2 cellular contexts compared by ENCODE assay signal in genomic region chr13:66915596-66916185, GRCh38.
TF ChIP-seq lines count a peak whose summit lies in the region.

No MANE protein-coding gene starts in this region.

TF ChIP-seq in GM23338, 12 proteins besides CTCF, POLR2A, EP300 and RAD21:
- TF ChIP-seq ZNF331 (CRISPR knock-in tag; IDR thresholded peaks at IDR 0.05; ENCODE audit: low read depth), result no peak
- TF ChIP-seq STAT1 (IDR thresholded peaks at IDR 0.05; ENCODE audit: unreplicated experiment), result no peak
- no peak for TF ChIP-seq POLR2AphosphoS5 (IDR thresholded peaks at IDR 0.05; ENCODE audit: low read depth)
- TF ChIP-seq ZNF114 (CRISPR knock-in tag; IDR thresholded peaks at IDR 0.05), result no peak
- TF ChIP-seq REST (IDR thresholded peaks at IDR 0.05; ENCODE audit: unreplicated experiment), result no peak
- no peak for TF ChIP-seq JUNB (IDR thresholded peaks at IDR 0.05; ENCODE audit: unreplicated experiment)
- no peak for TF ChIP-seq ZNF462 (CRISPR knock-in tag; IDR thresholded peaks at IDR 0.05)
- no peak for TF ChIP-seq EZH2phosphoT487 (IDR thresholded peaks at IDR 0.05; ENCODE audit: unreplicated experiment)
- TF ChIP-seq NANOG (IDR thresholded peaks at IDR 0.05; ENCODE audit: borderline replicate concordance), result no peak
- TF ChIP-seq CREB1 (CRISPR knock-in tag; IDR thresholded peaks at IDR 0.05; ENCODE audit: low read depth), result no peak
- TF ChIP-seq EZH2 (IDR thresholded peaks at IDR 0.05; ENCODE audit: low read depth, unreplicated experiment), result no peak
- no peak for TF ChIP-seq ETS1 (IDR thresholded peaks at IDR 0.05)
TF ChIP-seq in GM23338: peak in this region for 0.

TF ChIP-seq in H1, 55 proteins besides CTCF, POLR2A, EP300 and RAD21:
- TF ChIP-seq SUZ12 (IDR thresholded peaks at IDR 0.05; ENCODE audit: low read length), result no peak
- TF ChIP-seq RBBP5 (IDR thresholded peaks at IDR 0.05; ENCODE audit: borderline replicate concordance, low read depth, low read length), result no peak
- TF ChIP-seq SRF (IDR thresholded peaks at IDR 0.05; ENCODE audit: low read depth, low read length), result no peak
- no peak for TF ChIP-seq SP2 (IDR thresholded peaks at IDR 0.05; ENCODE audit: low read length)
- no peak for TF ChIP-seq EZH2 (IDR thresholded peaks at IDR 0.05; ENCODE audit: low read depth, low read length, severe bottlenecking)
- no peak for TF ChIP-seq MAX (IDR thresholded peaks at IDR 0.05)
- no peak for TF ChIP-seq ASH2L (IDR thresholded peaks at IDR 0.05; ENCODE audit: low read length)
- TF ChIP-seq SAP30 (IDR thresholded peaks at IDR 0.05; ENCODE audit: insufficient read depth, insufficient replicate concordance, low read length), result no peak
- TF ChIP-seq CHD7 (IDR thresholded peaks at IDR 0.05; ENCODE audit: insufficient replicate concordance, low read length), result no peak
- TF ChIP-seq CHD2 (IDR thresholded peaks at IDR 0.05; ENCODE audit: low read length), result no peak
- no peak for TF ChIP-seq FOSL1 (IDR thresholded peaks at IDR 0.05; ENCODE audit: insufficient read depth, low read depth, low read length)
- TF ChIP-seq TEAD4 (IDR thresholded peaks at IDR 0.05; ENCODE audit: low read depth, low read length), result no peak
- TF ChIP-seq TAF7 (optimal IDR thresholded peaks at IDR 0.05; ENCODE audit: borderline replicate concordance, low read depth, low read length), result no peak
- TF ChIP-seq TCF12 (IDR thresholded peaks at IDR 0.05; ENCODE audit: low read depth, low read length), result no peak
- no peak for TF ChIP-seq GTF2F1 (IDR thresholded peaks at IDR 0.05; ENCODE audit: borderline replicate concordance, low read depth, low read length)
- no peak for TF ChIP-seq SIX5 (IDR thresholded peaks at IDR 0.05; ENCODE audit: low read depth, low read length)
TF ChIP-seq in H1: peak in this region for 0.
